8 cellular contexts compared by ENCODE assay signal in the genomic region with DNA sequence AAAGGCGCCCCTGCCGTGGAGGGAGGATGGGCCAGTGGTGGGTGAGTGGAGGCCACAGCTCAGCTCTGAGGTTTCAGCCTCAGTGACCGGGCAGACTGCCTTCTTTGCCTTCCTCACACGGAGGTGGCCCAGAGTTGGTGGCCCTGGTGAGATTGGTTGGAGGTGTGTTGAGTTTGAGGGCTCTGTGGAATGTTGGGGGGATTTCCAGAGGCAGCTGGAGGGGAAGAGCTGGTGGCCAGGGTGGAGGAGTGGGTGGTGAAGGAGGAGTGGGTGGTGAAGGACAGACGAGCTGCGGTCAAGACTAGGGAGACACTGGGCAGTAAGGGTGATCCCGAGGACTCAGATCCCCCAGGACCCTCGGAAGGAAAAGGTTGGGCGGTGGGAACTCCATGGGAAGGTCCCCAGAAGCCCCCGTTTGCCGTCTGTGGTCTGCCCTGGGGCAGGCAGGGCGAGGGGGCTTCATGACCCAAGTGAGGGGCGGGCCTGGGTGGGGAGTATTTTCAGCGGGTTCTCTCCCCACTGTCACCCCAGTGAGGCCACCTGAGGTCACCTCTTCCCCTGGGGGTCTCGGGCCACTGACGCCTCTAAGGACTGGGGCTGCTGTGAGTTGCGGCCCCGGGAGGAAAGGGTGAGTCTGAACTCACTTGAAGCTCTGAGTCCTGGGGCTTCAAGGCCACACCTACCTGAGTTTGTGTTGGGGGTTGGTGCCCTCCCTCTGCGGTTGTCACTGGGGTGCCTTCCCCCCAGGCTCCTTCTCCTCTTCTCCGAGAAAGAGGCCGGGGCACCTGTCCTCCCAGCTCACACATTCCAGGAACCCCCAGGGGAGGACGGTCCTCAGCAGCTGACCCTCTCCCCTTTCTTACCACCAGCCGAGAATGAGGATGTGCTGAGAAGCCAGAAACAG. TPM values are rescaled to one million over a fixed set of nuclear protein-coding genes. Genes with fewer than 3 reads are reported as not detected.
A peak's percentile ranks its signal among the peaks of the same experiment; 100 is the strongest.
DNase-seq lines count a peak whose midpoint lies in the region; ATAC-seq and TF ChIP-seq lines count a peak whose summit lies in the region.

No MANE protein-coding gene starts in this region.

- H3K9me3 Mint-ChIP-seq in stimulated activated memory B cell treated with anti-CD40 and anti-IgM and Interleukin-4, amounts not matched to agents 10 μg/mL and 1 μg/mL and 100 μg/mL, for 72 hours = no peaks in the 10 kb centered on the region

- 55 to 72% methylated on average over 19 to 23 of the region's 23 CpGs for WGBS in esophagus, 2 donors

- ATAC-seq in stimulated activated memory B cell treated with anti-CD40 and anti-IgM and Interleukin-4, amounts not matched to agents 10 μg/mL and 1 μg/mL and 100 μg/mL, for 72 hours = peak; percentile 73

- H3K4me1 ChIP-seq in HEK293 (ENCODE audit: control insufficient read depth, insufficient read depth, low read length) (no peaks in the 10 kb centered on the region), esophagus (ENCODE audit: control insufficient read depth in 2 of 2, insufficient read depth in 2 of 2, low read length in 1 of 2) (no peaks in the 10 kb centered on the region)

- H3K9me3 ChIP-seq in HEK293 (ENCODE audit: control insufficient read depth, insufficient read depth, low read depth, low read length) (no peaks in the 10 kb centered on the region), esophagus (ENCODE audit: control insufficient read depth in 2 of 2, insufficient read depth in 1 of 2, low read depth in 1 of 2, low read length in 1 of 2) (no peaks in the 10 kb centered on the region)

- H3K27ac Mint-ChIP-seq in stimulated activated memory B cell treated with anti-CD40 and anti-IgM and Interleukin-4, amounts not matched to agents 10 μg/mL and 1 μg/mL and 100 μg/mL, for 72 hours = peak overlapping the region; percentile 87

- CTCF ChIA-PET in HEK293 (lab: Yijun Ruan, JAX) = interaction anchor here (0.6 to 3.4 kb wide), 14 partner anchors 13 to 508 kb away, joined by 3 to 24 read pairs (median 3); a partner anchor contains a TSS
- CTCF ChIA-PET in RWPE1 (lab: Yijun Ruan, JAX) = interaction anchor here (0.6 to 2.0 kb wide), 8 partner anchors 9 to 286 kb away, joined by 3 to 11 read pairs (median 4); a partner anchor contains a TSS

- no peaks in the 10 kb centered on the region for H3K27me3 Mint-ChIP-seq in stimulated activated memory B cell treated with anti-CD40 and anti-IgM and Interleukin-4, amounts not matched to agents 10 μg/mL and 1 μg/mL and 100 μg/mL, for 72 hours

- H3K36me3 ChIP-seq in HEK293 (ENCODE audit: control insufficient read depth in 2 of 2, insufficient read depth in 1 of 2, low read length in 2 of 2) (no peaks in the 10 kb centered on the region), esophagus (ENCODE audit: control insufficient read depth in 2 of 2, insufficient read depth in 2 of 2, low read length in 1 of 2) (no peaks in the 10 kb centered on the region)

- no peaks in the 10 kb centered on the region for H3K27me3 ChIP-seq in esophagus (ENCODE audit: control insufficient read depth in 1 of 2, insufficient read depth in 2 of 2, low read length in 2 of 2)

- DNase-seq in activated CD4-positive, alpha-beta T cell treated with anti-CD3 and anti-CD28 coated beads, Interleukin-2, amount 50 U/mL, for 4 hours = peak; percentile 53 to 56
- DNase-seq in C1 segment of cervical spinal cord (lab: John Stamatoyannopoulos, UW) (no peak), putamen (ENCODE audit: low spot score) (no peak), RWPE1 (ENCODE audit: low spot score) (no peak), NCI-H1930 (lab: John Stamatoyannopoulos, UW) (no peak)

- H3K36me3 Mint-ChIP-seq in stimulated activated memory B cell treated with anti-CD40 and anti-IgM and Interleukin-4, amounts not matched to agents 10 μg/mL and 1 μg/mL and 100 μg/mL, for 72 hours = peaks cover 10% of the 10 kb centered on the region

- POLR2A ChIA-PET in HEK293 (lab: Yijun Ruan, JAX) (interaction anchor here (0.6 kb wide), 1 partner anchor 25 kb away, joined by 3 read pairs; no protein-coding TSS in a partner anchor), RWPE1 (lab: Yijun Ruan, JAX; ENCODE audit: low non-redundant PET) (no interaction called here)

- H3K27ac ChIP-seq in HEK293 (ENCODE audit: extremely low read depth, low read depth, low read length) = no peak overlapping the region
- H3K27ac ChIP-seq in esophagus (ENCODE audit: low read depth in 2 of 2, low read length in 1 of 2) = peak overlapping the region; percentile 23 to 36
- no peak overlapping the region for H3K27ac ChIP-seq in RWPE1

- no peak overlapping the region for H3K4me3 ChIP-seq in HEK293 (ENCODE audit: low read depth, low read length)
- H3K4me3 ChIP-seq in esophagus (ENCODE audit: low read depth in 1 of 2, low read length in 2 of 2) = no peak overlapping the region

- H3K4me3 Mint-ChIP-seq in stimulated activated memory B cell treated with anti-CD40 and anti-IgM and Interleukin-4, amounts not matched to agents 10 μg/mL and 1 μg/mL and 100 μg/mL, for 72 hours = peak overlapping the region; percentile 94

- TF ChIP-seq CTCF in HEK293 (tag by site-specific recombination; IDR thresholded peaks at IDR 0.05) (no peak), RWPE1 (conservative IDR thresholded peaks at IDR 0.05; ENCODE audit: low read depth) (no peak)

- peaks cover 83% of the 10 kb centered on the region for H3K4me1 Mint-ChIP-seq in stimulated activated memory B cell treated with anti-CD40 and anti-IgM and Interleukin-4, amounts not matched to agents 10 μg/mL and 1 μg/mL and 100 μg/mL, for 72 hours

TF ChIP-seq in HEK293, 187 proteins besides CTCF, POLR2A, EP300 and RAD21:
- TF ChIP-seq EGR2 (tag by site-specific recombination; IDR thresholded peaks at IDR 0.05; ENCODE audit: low read depth) (peak; percentile 43), ZFHX2 (tag by site-specific recombination; conservative IDR thresholded peaks at IDR 0.05) (peak; percentile 40), ZNF529 (tag by site-specific recombination; IDR thresholded peaks at IDR 0.05; ENCODE audit: insufficient replicate concordance) (no peak), OSR2 (tag by site-specific recombination; IDR thresholded peaks at IDR 0.05) (no peak), SETDB1 (IDR thresholded peaks at IDR 0.05; ENCODE audit: insufficient read length, low read length) (no peak)
- TF ChIP-seq, protein P1, sequence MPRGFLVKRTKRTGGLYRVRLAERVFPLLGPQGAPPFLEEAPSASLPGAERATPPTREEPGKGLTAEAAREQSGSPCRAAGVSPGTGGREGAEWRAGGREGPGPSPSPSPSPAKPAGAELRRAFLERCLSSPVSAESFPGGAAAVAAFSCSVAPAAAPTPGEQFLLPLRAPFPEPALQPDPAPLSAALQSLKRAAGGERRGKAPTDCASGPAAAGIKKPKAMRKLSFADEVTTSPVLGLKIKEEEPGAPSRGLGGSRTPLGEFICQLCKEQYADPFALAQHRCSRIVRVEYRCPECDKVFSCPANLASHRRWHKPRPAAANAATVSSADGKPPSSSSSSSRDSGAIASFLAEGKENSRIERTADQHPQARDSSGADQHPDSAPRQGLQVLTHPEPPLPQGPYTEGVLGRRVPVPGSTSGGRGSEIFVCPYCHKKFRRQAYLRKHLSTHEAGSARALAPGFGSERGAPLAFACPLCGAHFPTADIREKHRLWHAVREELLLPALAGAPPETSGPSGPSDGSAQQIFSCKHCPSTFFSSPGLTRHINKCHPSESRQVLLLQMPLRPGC (tag by site-specific recombination; IDR thresholded peaks at IDR 0.05) = no peak
- TF ChIP-seq, protein P2, sequence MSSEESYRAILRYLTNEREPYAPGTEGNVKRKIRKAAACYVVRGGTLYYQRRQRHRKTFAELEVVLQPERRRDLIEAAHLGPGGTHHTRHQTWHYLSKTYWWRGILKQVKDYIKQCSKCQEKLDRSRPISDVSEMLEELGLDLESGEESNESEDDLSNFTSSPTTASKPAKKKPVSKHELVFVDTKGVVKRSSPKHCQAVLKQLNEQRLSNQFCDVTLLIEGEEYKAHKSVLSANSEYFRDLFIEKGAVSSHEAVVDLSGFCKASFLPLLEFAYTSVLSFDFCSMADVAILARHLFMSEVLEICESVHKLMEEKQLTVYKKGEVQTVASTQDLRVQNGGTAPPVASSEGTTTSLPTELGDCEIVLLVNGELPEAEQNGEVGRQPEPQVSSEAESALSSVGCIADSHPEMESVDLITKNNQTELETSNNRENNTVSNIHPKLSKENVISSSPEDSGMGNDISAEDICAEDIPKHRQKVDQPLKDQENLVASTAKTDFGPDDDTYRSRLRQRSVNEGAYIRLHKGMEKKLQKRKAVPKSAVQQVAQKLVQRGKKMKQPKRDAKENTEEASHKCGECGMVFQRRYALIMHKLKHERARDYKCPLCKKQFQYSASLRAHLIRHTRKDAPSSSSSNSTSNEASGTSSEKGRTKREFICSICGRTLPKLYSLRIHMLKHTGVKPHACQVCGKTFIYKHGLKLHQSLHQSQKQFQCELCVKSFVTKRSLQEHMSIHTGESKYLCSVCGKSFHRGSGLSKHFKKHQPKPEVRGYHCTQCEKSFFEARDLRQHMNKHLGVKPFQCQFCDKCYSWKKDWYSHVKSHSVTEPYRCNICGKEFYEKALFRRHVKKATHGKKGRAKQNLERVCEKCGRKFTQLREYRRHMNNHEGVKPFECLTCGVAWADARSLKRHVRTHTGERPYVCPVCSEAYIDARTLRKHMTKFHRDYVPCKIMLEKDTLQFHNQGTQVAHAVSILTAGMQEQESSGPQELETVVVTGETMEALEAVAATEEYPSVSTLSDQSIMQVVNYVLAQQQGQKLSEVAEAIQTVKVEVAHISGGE (tag by site-specific recombination; conservative IDR thresholded peaks at IDR 0.05; ENCODE audit: low read depth) = no peak
- TF ChIP-seq, protein P3, sequence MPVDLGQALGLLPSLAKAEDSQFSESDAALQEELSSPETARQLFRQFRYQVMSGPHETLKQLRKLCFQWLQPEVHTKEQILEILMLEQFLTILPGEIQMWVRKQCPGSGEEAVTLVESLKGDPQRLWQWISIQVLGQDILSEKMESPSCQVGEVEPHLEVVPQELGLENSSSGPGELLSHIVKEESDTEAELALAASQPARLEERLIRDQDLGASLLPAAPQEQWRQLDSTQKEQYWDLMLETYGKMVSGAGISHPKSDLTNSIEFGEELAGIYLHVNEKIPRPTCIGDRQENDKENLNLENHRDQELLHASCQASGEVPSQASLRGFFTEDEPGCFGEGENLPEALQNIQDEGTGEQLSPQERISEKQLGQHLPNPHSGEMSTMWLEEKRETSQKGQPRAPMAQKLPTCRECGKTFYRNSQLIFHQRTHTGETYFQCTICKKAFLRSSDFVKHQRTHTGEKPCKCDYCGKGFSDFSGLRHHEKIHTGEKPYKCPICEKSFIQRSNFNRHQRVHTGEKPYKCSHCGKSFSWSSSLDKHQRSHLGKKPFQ (tag by site-specific recombination; IDR thresholded peaks at IDR 0.05) = no peak

RNA-seq across cellular contexts. Expression of a gene that starts 22.7 kb away (rescaled TPM):
- polyA plus RNA-seq in esophagus = 1 to 10 TPM; 3.2 to 4.2 TPM

RNA-seq across cellular contexts. Expression of a gene that starts 40.1 kb away (rescaled TPM):
- polyA plus RNA-seq in esophagus = 1 to 10 TPM; 4.7 to 6.0 TPM

Comparison
In these comparisons a context has a peak if more than half of its experiments do, and no peak if none do; other contexts are left out.
1. H3K27ac ChIP-seq: peak in esophagus (2 of 2); none in HEK293 (single experiment) and RWPE1 (single experiment).
2. DNase-seq: peak in activated CD4-positive, alpha-beta T cell treated with anti-CD3 and anti-CD28 coated beads, Interleukin-2, amount 50 U/mL, for 4 hours (2 of 2); none in C1 segment of cervical spinal cord (0 of 14), putamen (single experiment), RWPE1 (single experiment) and NCI-H1930 (0 of 2).